ENCODE assay signal across 11 cellular contexts in the genomic region with DNA sequence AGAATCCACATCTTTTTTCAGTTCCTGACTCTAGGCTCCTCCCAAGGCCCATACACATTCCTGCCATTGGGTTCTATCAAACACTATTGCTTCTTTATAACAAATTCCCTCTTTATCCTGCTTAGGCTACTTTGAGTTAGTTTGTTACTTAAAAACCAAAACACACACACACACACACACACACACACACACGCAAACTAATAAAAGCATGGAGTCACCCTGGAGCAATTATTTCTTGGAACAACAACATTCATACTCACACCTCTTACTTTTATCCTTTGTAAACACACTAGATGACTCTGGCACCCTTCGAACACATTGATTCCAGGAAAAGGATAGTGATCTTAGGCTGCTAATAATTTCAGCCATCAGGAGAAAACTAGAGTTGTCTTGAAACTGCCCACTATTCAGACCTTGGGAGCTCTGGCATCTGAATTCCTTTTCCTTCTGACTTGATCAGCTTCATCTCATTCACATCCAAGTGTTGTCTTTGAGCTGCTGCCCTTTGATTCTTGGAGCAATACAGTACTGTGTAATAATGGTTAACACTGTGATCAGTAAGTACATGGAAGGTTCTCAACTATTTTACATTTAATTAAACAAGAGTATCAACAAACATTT. TPM values are rescaled to one million over a fixed set of nuclear protein-coding genes. Genes with fewer than 3 reads are reported as not detected.
DNase-seq lines count a peak whose midpoint lies in the region; ATAC-seq and TF ChIP-seq lines count a peak whose summit lies in the region.
"Had no signal": no experiment of that assay in that cellular context is flagged by ENCODE, and none has a peak within 500 bp of the region (broad histone marks: within the 10 kb centered on the region; RNA-seq: fewer than 3 reads in every experiment).

No MANE protein-coding gene starts in this region.

- H3K9me3 Mint-ChIP-seq in activated naive CD8-positive, alpha-beta T cell treated with anti-CD3 and anti-CD28 coated beads for 36 hours, result peaks cover 1% of the 10 kb centered on the region
- H3K9me3 Mint-ChIP-seq in activated T-cell treated with anti-CD3 and anti-CD28 coated beads, Interleukin-2, amount 50 U/mL, for 4 hours, result no peaks in the 10 kb centered on the region
- H3K9me3 Mint-ChIP-seq: stimulated activated memory B cell treated with anti-CD40 and anti-IgM and Interleukin-4, amounts not matched to agents 10 μg/mL and 1 μg/mL and 100 μg/mL, for 72 hours had no signal

- H3K36me3 ChIP-seq in gastroesophageal sphincter (no peaks in the 10 kb centered on the region), gastrocnemius medialis (no peaks in the 10 kb centered on the region)
- H3K36me3 ChIP-seq: prostate gland had no signal

- WGBS in gastroesophageal sphincter (ENCODE audit: low coverage in 1 of 2), 2 donors, result 73 to 83% methylated on average over 2 of the region's 2 CpGs

- H3K4me3 ChIP-seq in gastroesophageal sphincter (no peak overlapping the region), gastrocnemius medialis (no peak overlapping the region)

- intact Hi-C loops in gastrocnemius medialis (cut with DNase I; ENCODE audit: low total_unique reads), result no loop called here

- TF ChIP-seq CTCF in GM10266 (IDR thresholded peaks at IDR 0.05; ENCODE audit: control insufficient read depth, insufficient read depth, low read depth, missing control alignments) (no peak), gastroesophageal sphincter (IDR thresholded peaks at IDR 0.05) (no peak), gastrocnemius medialis (IDR thresholded peaks at IDR 0.05 in 4 of 5, conservative IDR thresholded peaks at IDR 0.05 in 1 of 5) (no peak)

- H3K27ac ChIP-seq in gastroesophageal sphincter (peak overlapping the region; percentile 40 to 82 (median 74)), gastrocnemius medialis (peak overlapping the region; percentile 3 to 64 (median 32))

- H3K9me3 ChIP-seq in gastroesophageal sphincter (no peaks in the 10 kb centered on the region), gastrocnemius medialis (no peaks in the 10 kb centered on the region)
- H3K9me3 ChIP-seq: prostate gland had no signal

- TF ChIP-seq POLR2A in gastroesophageal sphincter (IDR thresholded peaks at IDR 0.05) (no peak), gastrocnemius medialis (IDR thresholded peaks at IDR 0.05) (no peak)

- H3K4me1 Mint-ChIP-seq in activated naive CD8-positive, alpha-beta T cell treated with anti-CD3 and anti-CD28 coated beads for 36 hours, result peaks cover 17% of the 10 kb centered on the region
- H3K4me1 Mint-ChIP-seq in activated T-cell treated with anti-CD3 and anti-CD28 coated beads, Interleukin-2, amount 50 U/mL, for 4 hours (ENCODE audit: low read depth), result peaks cover 10% of the 10 kb centered on the region
- H3K4me1 Mint-ChIP-seq: stimulated activated memory B cell treated with anti-CD40 and anti-IgM and Interleukin-4, amounts not matched to agents 10 μg/mL and 1 μg/mL and 100 μg/mL, for 72 hours had no signal

- no peak for TF ChIP-seq EP300 in gastroesophageal sphincter (IDR thresholded peaks at IDR 0.05)

- H3K36me3 Mint-ChIP-seq in activated naive CD8-positive, alpha-beta T cell treated with anti-CD3 and anti-CD28 coated beads for 36 hours, result peaks cover 10% of the 10 kb centered on the region
- H3K36me3 Mint-ChIP-seq in activated T-cell treated with anti-CD3 and anti-CD28 coated beads, Interleukin-2, amount 50 U/mL, for 4 hours (ENCODE audit: insufficient read depth), result peaks cover 5% of the 10 kb centered on the region
- H3K36me3 Mint-ChIP-seq: stimulated activated memory B cell treated with anti-CD40 and anti-IgM and Interleukin-4, amounts not matched to agents 10 μg/mL and 1 μg/mL and 100 μg/mL, for 72 hours had no signal

- no peak for ATAC-seq in gastroesophageal sphincter
- no peak for ATAC-seq in gastrocnemius medialis
- no peak for ATAC-seq in HG02798 (IDR thresholded peaks at IDR 0.05; ENCODE audit: poor library complexity, unreplicated experiment)
- ATAC-seq in activated T-cell treated with anti-CD3 and anti-CD28 coated beads, Interleukin-2, amount 50 U/mL, for 4 hours, result no peak
- ATAC-seq in HG02610 (IDR thresholded peaks at IDR 0.05; ENCODE audit: unreplicated experiment), result no peak
- ATAC-seq: stimulated activated memory B cell treated with anti-CD40 and anti-IgM and Interleukin-4, amounts not matched to agents 10 μg/mL and 1 μg/mL and 100 μg/mL, for 72 hours had no signal

- peak overlapping the region; percentile 22 for H3K27ac Mint-ChIP-seq in activated naive CD8-positive, alpha-beta T cell treated with anti-CD3 and anti-CD28 coated beads for 36 hours
- H3K27ac Mint-ChIP-seq: stimulated activated memory B cell treated with anti-CD40 and anti-IgM and Interleukin-4, amounts not matched to agents 10 μg/mL and 1 μg/mL and 100 μg/mL, for 72 hours had no signal

- H3K4me3 Mint-ChIP-seq in activated naive CD8-positive, alpha-beta T cell treated with anti-CD3 and anti-CD28 coated beads for 36 hours, result no peak overlapping the region
- H3K4me3 Mint-ChIP-seq in activated T-cell treated with anti-CD3 and anti-CD28 coated beads, Interleukin-2, amount 50 U/mL, for 4 hours, result no peak overlapping the region
- H3K4me3 Mint-ChIP-seq: stimulated activated memory B cell treated with anti-CD40 and anti-IgM and Interleukin-4, amounts not matched to agents 10 μg/mL and 1 μg/mL and 100 μg/mL, for 72 hours had no signal

- peaks cover 0 to 22% (median 6%) of the 10 kb centered on the region in 3 donors for H3K4me1 ChIP-seq in gastroesophageal sphincter
- H3K4me1 ChIP-seq in gastrocnemius medialis, result peaks cover 0 to 4% of the 10 kb centered on the region in 2 donors
- H3K4me1 ChIP-seq: prostate gland had no signal

- DNase-seq in GM10266 (ENCODE audit: extremely low spot score) (peak; percentile 4), gastrocnemius medialis (no peak), SKM-1 (lab: John Stamatoyannopoulos, UW; ENCODE audit: unreplicated experiment) (no peak)
- DNase-seq in activated naive CD8-positive, alpha-beta T cell treated with anti-CD3 and anti-CD28 coated beads for 36 hours, result no peak
- DNase-seq in activated T-cell treated with anti-CD3 and anti-CD28 coated beads, Interleukin-2, amount 50 U/mL, for 4 hours, result no peak
- DNase-seq: NCI-H146 had no signal

- in situ Hi-C loops in gastrocnemius medialis (cut with MboI; ENCODE audit: low sequenced_read_pairs in 4 of 4), result no loop called here

- H3K27me3 Mint-ChIP-seq in activated naive CD8-positive, alpha-beta T cell treated with anti-CD3 and anti-CD28 coated beads for 36 hours, result no peaks in the 10 kb centered on the region
- peaks cover 2% of the 10 kb centered on the region for H3K27me3 Mint-ChIP-seq in activated T-cell treated with anti-CD3 and anti-CD28 coated beads, Interleukin-2, amount 50 U/mL, for 4 hours (ENCODE audit: low read depth)
- H3K27me3 Mint-ChIP-seq: stimulated activated memory B cell treated with anti-CD40 and anti-IgM and Interleukin-4, amounts not matched to agents 10 μg/mL and 1 μg/mL and 100 μg/mL, for 72 hours had no signal

- H3K27me3 ChIP-seq in gastroesophageal sphincter (no peaks in the 10 kb centered on the region), gastrocnemius medialis (no peaks in the 10 kb centered on the region)

RNA-seq across cellular contexts. Expression of a gene that starts 2.6 kb away (rescaled TPM):
- total RNA-seq in activated naive CD8-positive, alpha-beta T cell treated with anti-CD3 and anti-CD28 coated beads for 36 hours, result 10 to 100 TPM; 23.0 TPM
- total RNA-seq in gastroesophageal sphincter (10 to 100 TPM; 25.4 to 38.8 (median 26.0) TPM), gastrocnemius medialis (10 to 100 TPM; 14.6 to 25.1 (median 21.5) TPM)
- 10 to 100 TPM; 19.8 to 22.6 (median 20.2) TPM for total RNA-seq in activated T-cell treated with anti-CD3 and anti-CD28 coated beads, Interleukin-2, amount 50 U/mL, for 4 hours
